ENCODE assay signal across 15 cellular contexts in the genomic region with DNA sequence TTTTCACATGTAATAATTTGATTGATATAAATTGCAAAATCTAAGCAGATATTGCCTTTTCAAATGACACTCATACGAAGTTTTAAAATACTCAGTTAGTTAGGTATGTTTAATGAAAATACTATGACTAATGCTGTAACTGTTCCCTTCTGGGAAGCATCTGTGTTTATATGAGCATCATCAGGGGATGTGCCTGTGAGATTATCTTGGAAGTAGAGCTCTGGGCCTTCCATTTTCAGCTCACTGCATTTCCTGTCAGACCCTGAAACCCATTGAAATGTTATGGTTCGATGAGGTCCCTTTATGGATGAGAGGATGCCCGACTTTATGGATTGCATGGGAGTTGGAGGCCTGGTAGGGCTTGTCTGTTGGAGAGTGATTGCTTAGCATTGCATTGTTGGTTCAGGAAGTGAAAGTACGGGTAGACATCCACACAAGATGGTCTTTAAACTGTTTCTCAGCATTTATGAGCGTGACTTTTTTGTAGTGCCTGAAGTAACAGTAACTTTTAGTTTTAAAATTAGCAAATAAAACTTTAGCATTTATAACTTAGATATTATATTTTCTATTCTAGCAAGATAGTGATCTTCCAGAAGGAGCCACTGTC. TPM values are rescaled to one million over a fixed set of nuclear protein-coding genes. Genes with fewer than 3 reads are reported as not detected.
A peak's percentile ranks its signal among the peaks of the same experiment; 100 is the strongest.
DNase-seq lines count a peak whose midpoint lies in the region; ATAC-seq and TF ChIP-seq lines count a peak whose summit lies in the region.
"Had no signal": no experiment of that assay in that cellular context is flagged by ENCODE, and none has a peak within 500 bp of the region (broad histone marks: within the 10 kb centered on the region; RNA-seq: fewer than 3 reads in every experiment).

No MANE protein-coding gene starts in this region.

- peaks cover 60% of the 10 kb centered on the region for H3K36me3 ChIP-seq in SJSA1
- peaks cover 33 to 95% (median 76%) of the 10 kb centered on the region in 4 donors for H3K36me3 ChIP-seq in esophagus muscularis mucosa
- no peaks in the 10 kb centered on the region for H3K36me3 ChIP-seq in testis (ENCODE audit: low read depth, missing control alignments)

- H3K9me3 ChIP-seq in SJSA1 (replicated peaks) (no peaks in the 10 kb centered on the region), esophagus muscularis mucosa (no peaks in the 10 kb centered on the region), testis (no peaks in the 10 kb centered on the region)

- no peak overlapping the region for H3K4me3 ChIP-seq in SJSA1
- H3K4me3 ChIP-seq in esophagus muscularis mucosa, result no peak overlapping the region
- H3K4me3 ChIP-seq in testis, result no peak overlapping the region

- peaks cover 12% of the 10 kb centered on the region for H3K4me1 ChIP-seq in SJSA1 (replicated peaks)
- peaks cover 0 to 16% (median 9%) of the 10 kb centered on the region in 4 donors for H3K4me1 ChIP-seq in esophagus muscularis mucosa
- peaks cover 7% of the 10 kb centered on the region for H3K4me1 ChIP-seq in testis

- ATAC-seq in omental fat pad (ENCODE audit: low FRiP score), result no peak
- ATAC-seq: activated CD8-positive, alpha-beta memory T cell treated with anti-CD3 and anti-CD28 coated beads, Interleukin-2, amount 10 ng/mL, durations not matched to agents 7 days and 5 days; natural killer cell had no signal

- TF ChIP-seq CTCF in esophagus muscularis mucosa (IDR thresholded peaks at IDR 0.05), result no peak
- TF ChIP-seq CTCF in omental fat pad (IDR thresholded peaks at IDR 0.05), result no peak
- no peak for TF ChIP-seq CTCF in testis (IDR thresholded peaks at IDR 0.05)

- intact Hi-C loops in esophagus muscularis mucosa (cut with DNase I), result no loop called here
- intact Hi-C loops in testis (cut with DNase I; ENCODE audit: low total_unique reads), result no loop called here

- peak overlapping the region; percentile 25; the same call in 1 of the 2 replicates for H3K27ac ChIP-seq in SJSA1
- peak overlapping the region; percentile 14 to 74 (median 40) for H3K27ac ChIP-seq in esophagus muscularis mucosa (replicated peaks in 1 of 4)
- no peak overlapping the region for H3K27ac ChIP-seq in testis

- TF ChIP-seq POLR2A in esophagus muscularis mucosa (IDR thresholded peaks at IDR 0.05; ENCODE audit: low read depth) (no peak), testis (IDR thresholded peaks at IDR 0.05) (no peak)

- WGBS in esophagus muscularis mucosa, result 69% methylated on average over 5 of the region's 5 CpGs
- WGBS in testis, 2 donors, result 86 to 92% methylated on average over 5 of the region's 5 CpGs

- TF ChIP-seq EP300 in esophagus muscularis mucosa (IDR thresholded peaks at IDR 0.05), result no peak

- DNase-seq in GM03348 (ENCODE audit: low spot score) (peak; percentile 72), SJSA1 (ENCODE audit: low read depth in 1 of 2, low spot score in 2 of 2) (peak in 1 of 2 experiments; percentile 19), esophagus muscularis mucosa (ENCODE audit: extremely low spot score) (no peak), non-pigmented ciliary epithelial cell (ENCODE audit: low read depth) (peak; percentile 66), NCI-H1694 treated with DMSO at 0.1 percent for 48 hours (lab: John Stamatoyannopoulos, UW) (no peak), omental fat pad (ENCODE audit: low spot score) (no peak), DMS153 treated with DMSO at 0.1 percent for 48 hours (lab: John Stamatoyannopoulos, UW; ENCODE audit: unreplicated experiment) (no peak), testis (no peak)
- DNase-seq: activated CD8-positive, alpha-beta memory T cell treated with anti-CD3 and anti-CD28 coated beads, Interleukin-2, amount 10 ng/mL, durations not matched to agents 7 days and 5 days; central memory CD4-positive, alpha-beta T cell; H7; natural killer cell; NCI-H1092; NCI-H774 had no signal

- H3K27me3 ChIP-seq in SJSA1 (replicated peaks) (no peaks in the 10 kb centered on the region), esophagus muscularis mucosa (no peaks in the 10 kb centered on the region), testis (no peaks in the 10 kb centered on the region)

RNA-seq across cellular contexts. Expression of gene ELP2, which starts 28.7 kb away (rescaled TPM):
- total RNA-seq in SJSA1 (2014; rRNA removed; shearing (Covaris generic)), result 43.1 and 43.3 TPM in 2 replicates
- total RNA-seq in esophagus muscularis mucosa, result 10 to 100 TPM; 43.4 to 63.1 (median 48.2) TPM
- 10 to 100 TPM; 43.6 to 62.3 (median 57.7) TPM for total RNA-seq in omental fat pad
- total RNA-seq in testis, result 10 to 100 TPM; 94.8 to 95.2 TPM
- 81.0 TPM for polyA plus RNA-seq in testis (ENCODE audit: insufficient read depth, low read depth, low replicate concordance)

RNA-seq across cellular contexts. Expression of gene MOCOS, which starts 28.9 kb away (rescaled TPM):
- 0.16 and 0.34 TPM in 2 replicates for total RNA-seq in SJSA1 (2014; rRNA removed; shearing (Covaris generic))
- total RNA-seq in esophagus muscularis mucosa (1 to 10 TPM in 3 of 4 donors, under 1 TPM in 1; 0.98 to 1.7 (median 1.4) TPM), omental fat pad (10 to 100 TPM in 1 of 4 donors, 1 to 10 TPM in 3; 2.2 to 11.4 (median 5.1) TPM), testis (1 to 10 TPM; 1.5 to 1.9 TPM)
- polyA plus RNA-seq in testis (ENCODE audit: insufficient read depth, low read depth, low replicate concordance), result 2.9 TPM
- total RNA-seq: G401 had no signal

RNA-seq across cellular contexts. Expression of gene SLC39A6, which starts 29.2 kb away (rescaled TPM):
- 83.8 and 88.0 TPM in 2 replicates for total RNA-seq in SJSA1 (2014; rRNA removed; shearing (Covaris generic))
- total RNA-seq in esophagus muscularis mucosa, result 10 to 100 TPM; 26.6 to 39.1 (median 33.5) TPM
- 10 to 100 TPM; 36.7 to 77.5 (median 43.6) TPM for total RNA-seq in omental fat pad
- 10 to 100 TPM; 51.4 to 53.8 TPM for total RNA-seq in testis
- 38.1 TPM for polyA plus RNA-seq in testis (ENCODE audit: insufficient read depth, low read depth, low replicate concordance)

Comparison
In these comparisons a context has a peak if more than half of its experiments do, and no peak if none do; other contexts are left out.
1. DNase-seq: peak in GM03348 (single experiment) and non-pigmented ciliary epithelial cell (single experiment); none in esophagus muscularis mucosa (single experiment), NCI-H1694 treated with DMSO at 0.1 percent for 48 hours (single experiment), omental fat pad (single experiment), DMS153 treated with DMSO at 0.1 percent for 48 hours (single experiment) and testis (single experiment).
2. H3K27ac ChIP-seq: peak in SJSA1 (single experiment) and esophagus muscularis mucosa (4 of 4); none in testis (0 of 2).